ENCODE assay signal across 23 cellular contexts in the genomic region with DNA sequence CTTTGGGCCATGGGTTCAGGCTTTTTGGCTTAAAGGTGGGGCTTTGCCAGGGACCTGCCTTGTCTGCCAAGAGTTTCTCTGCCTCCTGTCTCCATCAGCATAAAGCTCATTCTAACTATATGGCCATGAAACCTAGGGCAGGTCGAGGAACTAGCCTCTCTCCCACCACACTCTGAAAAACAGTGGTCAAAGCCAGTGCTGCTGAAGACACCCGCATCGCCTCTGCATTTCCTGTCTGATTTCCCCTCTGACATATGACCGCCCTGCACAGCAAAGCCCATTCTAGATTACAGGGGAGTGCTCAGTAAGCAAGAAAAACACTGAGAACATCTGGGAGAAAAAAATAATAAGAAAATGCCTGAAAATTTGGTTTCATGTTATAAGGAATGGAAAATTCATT.
"Had no signal": no experiment of that assay in that cellular context is flagged by ENCODE, and none has a peak within 500 bp of the region (broad histone marks: within the 10 kb centered on the region; RNA-seq: fewer than 3 reads in every experiment).

No MANE protein-coding gene starts in this region.

- H3K4me3 Mint-ChIP-seq: naive thymus-derived CD4-positive, alpha-beta T cell; nephron progenitor cell had no signal

- ATAC-seq: left cardiac atrium; left lung; naive thymus-derived CD4-positive, alpha-beta T cell had no signal

- H3K27me3 ChIP-seq: dorsolateral prefrontal cortex, left lung, right lobe of liver, stomach, thyroid gland had no signal

- H3K4me1 ChIP-seq: left lung, parathyroid adenoma, right lobe of liver, stomach, thyroid gland had no signal

- H3K9me3 ChIP-seq: right lobe of liver, thyroid gland had no signal

- H3K9ac ChIP-seq: parathyroid adenoma had no signal

- H3K27ac ChIP-seq: dorsolateral prefrontal cortex, left lung, parathyroid adenoma, right lobe of liver, stomach, thyroid gland had no signal

- H3K9me3 Mint-ChIP-seq: nephron progenitor cell had no signal

- H3K4me3 ChIP-seq: dorsolateral prefrontal cortex, left lung, right lobe of liver, stomach, thyroid gland had no signal

- H3K36me3 ChIP-seq: left lung, right lobe of liver, stomach, thyroid gland had no signal

- FAIRE-seq: colon, small intestine had no signal

- H3K4me1 Mint-ChIP-seq: nephron progenitor cell had no signal

- H3K27ac Mint-ChIP-seq: naive thymus-derived CD4-positive, alpha-beta T cell; nephron progenitor cell; progenitor cell of endocrine pancreas had no signal

- H2AFZ ChIP-seq: parathyroid adenoma had no signal

- H3K79me2 ChIP-seq: parathyroid adenoma had no signal

- H3K27me3 Mint-ChIP-seq: naive thymus-derived CD4-positive, alpha-beta T cell had no signal

- DNase-seq: dorsolateral prefrontal cortex; effector CD4-positive, alpha-beta T cell; hypothalamus; kidney; left cardiac atrium; left lung; mesendoderm; midbrain; naive thymus-derived CD4-positive, alpha-beta T cell; nephron progenitor cell; nucleus accumbens; right lobe of liver; small intestine; stimulated activated CD4-positive, alpha-beta T cell treated with anti-CD3 and anti-CD28 coated beads, Interleukin-15, amount 100 ng/mL, for 24 hours; stimulated activated CD4-positive, alpha-beta T cell treated with anti-CD3 and anti-CD28 coated beads, Interleukin-2, amount 100 ng/mL, for 48 hours; stimulated activated CD8-positive, alpha-beta memory T cell treated with anti-CD3 and anti-CD28 coated beads, Interleukin-4, amount 100 ng/mL, for 48 hours; stimulated activated naive CD4-positive, alpha-beta T cell treated with Interleukin-2 at 50 U/mL for 16 hours; stomach; thyroid gland; trophoblast cell had no signal
